ENCODE assay signal across 15 cellular contexts in the genomic region with DNA sequence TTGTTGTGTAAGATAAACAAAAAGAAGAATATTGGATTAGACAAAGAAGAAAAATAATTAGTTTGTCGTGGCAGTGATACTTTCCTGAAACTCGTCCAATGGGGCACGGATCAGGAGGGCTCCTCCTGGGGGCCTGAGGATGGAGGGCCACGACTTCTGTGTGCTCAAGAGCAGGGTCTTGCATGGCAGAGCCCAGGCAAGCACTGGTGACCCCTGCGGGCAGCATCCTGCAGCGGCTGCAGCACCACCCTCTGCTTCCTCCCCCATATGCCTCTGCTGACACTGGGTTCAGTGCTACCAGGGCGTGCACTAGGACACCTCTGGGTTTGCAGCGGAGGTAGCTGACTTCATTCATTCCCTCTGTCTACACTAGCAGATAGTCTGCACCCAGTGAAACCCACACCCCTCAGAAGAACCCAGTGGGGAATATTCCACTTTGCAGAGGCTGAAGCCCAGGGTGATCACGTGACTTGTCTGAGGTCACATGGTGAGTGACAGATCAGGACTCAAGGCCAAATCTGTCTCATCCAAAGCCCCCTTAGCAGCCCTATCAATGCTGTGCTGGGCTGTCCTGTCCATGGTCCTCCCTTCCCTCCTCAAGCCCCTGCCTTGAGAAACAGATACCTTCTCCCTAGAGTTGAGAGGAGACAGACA.
"Had no signal": no experiment of that assay in that cellular context is flagged by ENCODE, and none has a peak within 500 bp of the region (broad histone marks: within the 10 kb centered on the region; RNA-seq: fewer than 3 reads in every experiment).

No MANE protein-coding gene starts in this region.

- H3K4me3 ChIP-seq: cardiac muscle cell, left ventricle myocardium inferior, spleen had no signal

- DNase-seq: activated CD4-positive, alpha-beta T cell treated with anti-CD3 and anti-CD28 coated beads for 1 hour; activated CD4-positive, alpha-beta T cell treated with anti-CD3 and anti-CD28 coated beads, Interleukin-2, amount 50 U/mL, for 4 hours; amniotic stem cell; foreskin keratinocyte; kidney glomerular epithelial cell; left ventricle myocardium inferior; naive thymus-derived CD8-positive, alpha-beta T cell; nucleus accumbens; spleen; stimulated activated naive B cell treated with anti-CD40 and anti-IgM and Interleukin-4, amounts not matched to agents 10 μg/mL and 1 μg/mL and 100 μg/mL, for 72 hours had no signal

- H3K27me3 Mint-ChIP-seq: activated naive CD8-positive, alpha-beta T cell had no signal

- H3K36me3 ChIP-seq: cardiac muscle cell, left ventricle myocardium inferior, spleen had no signal

- H3K4me1 Mint-ChIP-seq: memory B cell; stimulated activated naive B cell treated with anti-CD40 and anti-IgM and Interleukin-4, amounts not matched to agents 10 μg/mL and 1 μg/mL and 100 μg/mL, for 72 hours had no signal

- H3K4me1 ChIP-seq: foreskin keratinocyte had no signal

- ATAC-seq: foreskin keratinocyte; naive thymus-derived CD8-positive, alpha-beta T cell; stimulated activated naive B cell treated with anti-CD40 and anti-IgM and Interleukin-4, amounts not matched to agents 10 μg/mL and 1 μg/mL and 100 μg/mL, for 72 hours had no signal

- H3K4me3 Mint-ChIP-seq: activated naive CD8-positive, alpha-beta T cell; memory B cell; naive thymus-derived CD8-positive, alpha-beta T cell; stimulated activated naive B cell treated with anti-CD40 and anti-IgM and Interleukin-4, amounts not matched to agents 10 μg/mL and 1 μg/mL and 100 μg/mL, for 72 hours; T-helper 1 cell treated with Interleukin-12 subunit alpha and Interleukin-12 subunit beta and Interleukin-4 antibody, amounts not matched to agents 30 μg/mL and 1 μg/mL, for 36 hours had no signal

- H3K27ac Mint-ChIP-seq: activated naive CD8-positive, alpha-beta T cell; memory B cell; naive thymus-derived CD8-positive, alpha-beta T cell; stimulated activated naive B cell treated with anti-CD40 and anti-IgM and Interleukin-4, amounts not matched to agents 10 μg/mL and 1 μg/mL and 100 μg/mL, for 72 hours; T-helper 1 cell treated with Interleukin-12 subunit alpha and Interleukin-12 subunit beta and Interleukin-4 antibody, amounts not matched to agents 30 μg/mL and 1 μg/mL, for 36 hours had no signal

- H3K27ac ChIP-seq: cardiac muscle cell, epithelial cell of prostate, foreskin keratinocyte, left ventricle myocardium inferior, spleen had no signal

- H3K36me3 Mint-ChIP-seq: activated naive CD8-positive, alpha-beta T cell; memory B cell; naive thymus-derived CD8-positive, alpha-beta T cell; stimulated activated naive B cell treated with anti-CD40 and anti-IgM and Interleukin-4, amounts not matched to agents 10 μg/mL and 1 μg/mL and 100 μg/mL, for 72 hours had no signal

- H3K9me3 ChIP-seq: left ventricle myocardium inferior, spleen had no signal

- H3K27me3 ChIP-seq: cardiac muscle cell, foreskin keratinocyte, spleen had no signal

- H3K9me3 Mint-ChIP-seq: naive thymus-derived CD8-positive, alpha-beta T cell; stimulated activated naive B cell treated with anti-CD40 and anti-IgM and Interleukin-4, amounts not matched to agents 10 μg/mL and 1 μg/mL and 100 μg/mL, for 72 hours; T-helper 1 cell treated with Interleukin-12 subunit alpha and Interleukin-12 subunit beta and Interleukin-4 antibody, amounts not matched to agents 30 μg/mL and 1 μg/mL, for 36 hours had no signal
